ENCODE assay signal across 27 cellular contexts in the genomic region with DNA sequence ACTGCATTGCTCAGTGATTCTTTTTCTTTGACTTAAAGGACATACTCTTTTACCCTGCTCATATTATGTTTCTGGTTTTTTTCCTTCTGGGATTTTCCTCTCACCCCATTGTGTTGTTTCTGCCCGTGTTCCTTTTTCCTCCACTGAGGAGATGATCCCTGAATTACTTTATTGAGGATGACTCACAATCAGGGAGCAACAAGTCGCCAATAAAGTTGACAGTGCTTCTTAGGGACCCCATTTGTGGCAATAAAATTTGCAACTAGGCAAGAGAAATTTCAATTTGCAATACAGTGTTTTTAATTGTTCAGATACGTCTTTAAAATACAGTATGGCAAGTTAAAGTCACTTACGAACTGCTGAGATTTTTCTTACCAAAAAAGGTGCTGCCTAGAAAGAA.
"Had no signal": no experiment of that assay in that cellular context is flagged by ENCODE, and none has a peak within 500 bp of the region (broad histone marks: within the 10 kb centered on the region; RNA-seq: fewer than 3 reads in every experiment).

No MANE protein-coding gene starts in this region.

- H3K4me1 Mint-ChIP-seq: activated CD4-positive, alpha-beta memory T cell treated with anti-CD3 and anti-CD28 coated beads, Interleukin-2, amount 10 ng/mL, durations not matched to agents 7 days and 5 days; activated CD4-positive, alpha-beta T cell treated with anti-CD3 and anti-CD28 coated beads for 36 hours; activated naive CD4-positive, alpha-beta T cell treated with anti-CD3 and anti-CD28 coated beads, Interleukin-2, amount 10 ng/mL, durations not matched to agents 7 days and 5 days; activated naive CD8-positive, alpha-beta T cell treated with anti-CD3 and anti-CD28 coated beads for 36 hours; T-cell had no signal

- H3K27ac Mint-ChIP-seq: activated CD4-positive, alpha-beta memory T cell treated with anti-CD3 and anti-CD28 coated beads, Interleukin-2, amount 10 ng/mL, durations not matched to agents 7 days and 5 days; activated CD4-positive, alpha-beta T cell treated with anti-CD3 and anti-CD28 coated beads for 36 hours; activated naive CD4-positive, alpha-beta T cell treated with anti-CD3 and anti-CD28 coated beads, Interleukin-2, amount 10 ng/mL, durations not matched to agents 7 days and 5 days; activated naive CD8-positive, alpha-beta T cell treated with anti-CD3 and anti-CD28 coated beads for 36 hours; activated T-cell treated with anti-CD3 and anti-CD28 coated beads, Interleukin-2, amount 50 U/mL, for 72 hours; activated T-helper 2 cell treated with anti-CD3 and anti-CD28 coated beads, Interferon-gamma antibody, Interleukin-2, Interleukin-4, amounts not matched to agents 10 μg/mL and 5 μg/mL and 100 μg/mL, durations not matched to agents 14 hours and 24 hours and 36 hours; T-cell had no signal

- H3K27ac ChIP-seq: SK-N-MC, VCaP had no signal

- H3K9me3 Mint-ChIP-seq: activated CD4-positive, alpha-beta memory T cell treated with anti-CD3 and anti-CD28 coated beads, Interleukin-2, amount 10 ng/mL, durations not matched to agents 7 days and 5 days; activated naive CD8-positive, alpha-beta T cell treated with anti-CD3 and anti-CD28 coated beads for 36 hours; activated T-cell treated with anti-CD3 and anti-CD28 coated beads, Interleukin-2, amount 50 U/mL, for 72 hours; activated T-helper 2 cell treated with anti-CD3 and anti-CD28 coated beads, Interferon-gamma antibody, Interleukin-2, Interleukin-4, amounts not matched to agents 10 μg/mL and 5 μg/mL and 100 μg/mL, durations not matched to agents 14 hours and 24 hours and 36 hours; T-cell had no signal

- DNase-seq: activated CD4-positive, alpha-beta memory T cell treated with anti-CD3 and anti-CD28 coated beads, Interleukin-2, amount 10 ng/mL, durations not matched to agents 7 days and 5 days; activated CD4-positive, alpha-beta T cell treated with anti-CD3 and anti-CD28 coated beads for 36 hours; activated CD4-positive, alpha-beta T cell treated with anti-CD3 and anti-CD28 coated beads, Interleukin-2, amount 50 U/mL, for 1 hour; activated gamma-delta T cell treated with Interleukin-2 at 50 U/mL for 16 hours; activated naive CD4-positive, alpha-beta T cell treated with anti-CD3 and anti-CD28 coated beads, Interleukin-2, amount 10 ng/mL, durations not matched to agents 7 days and 5 days; activated naive CD8-positive, alpha-beta T cell treated with anti-CD3 and anti-CD28 coated beads for 36 hours; activated T-cell treated with anti-CD3 and anti-CD28 coated beads for 4 hours; activated T-cell treated with anti-CD3 and anti-CD28 coated beads, Interleukin-2, amount 50 U/mL, for 72 hours; cerebellar nuclear complex; Kasumi-1; KBM-7; NCI-H1092; NCI-H1417 treated with DMSO at 0.1 percent for 48 hours; NCI-H1694; NCI-H2029 treated with DMSO at 0.1 percent for 48 hours; NCI-H345; NCI-H510A; NCI-H526 treated with DMSO at 0.1 percent for 48 hours; NCI-H82; NK-92 treated with Interleukin-12 subunit alpha and Interleukin-12 subunit beta, amount 100 ng/mL, for 24 hours; SIG-M5; T-cell; T-helper 2 cell; T1000 had no signal

- ATAC-seq: activated CD4-positive, alpha-beta T cell treated with anti-CD3 and anti-CD28 coated beads for 36 hours; activated T-cell treated with anti-CD3 and anti-CD28 coated beads, Interleukin-2, amount 50 U/mL, for 72 hours; T-cell had no signal

- H3K27me3 Mint-ChIP-seq: activated CD4-positive, alpha-beta memory T cell treated with anti-CD3 and anti-CD28 coated beads, Interleukin-2, amount 10 ng/mL, durations not matched to agents 7 days and 5 days; activated CD4-positive, alpha-beta T cell treated with anti-CD3 and anti-CD28 coated beads for 36 hours; activated naive CD8-positive, alpha-beta T cell treated with anti-CD3 and anti-CD28 coated beads for 36 hours; T-cell had no signal

- H3K36me3 Mint-ChIP-seq: activated naive CD4-positive, alpha-beta T cell treated with anti-CD3 and anti-CD28 coated beads, Interleukin-2, amount 10 ng/mL, durations not matched to agents 7 days and 5 days; activated naive CD8-positive, alpha-beta T cell treated with anti-CD3 and anti-CD28 coated beads for 36 hours; T-cell had no signal

- H3K4me3 Mint-ChIP-seq: activated CD4-positive, alpha-beta memory T cell treated with anti-CD3 and anti-CD28 coated beads, Interleukin-2, amount 10 ng/mL, durations not matched to agents 7 days and 5 days; activated CD4-positive, alpha-beta T cell treated with anti-CD3 and anti-CD28 coated beads for 36 hours; activated naive CD4-positive, alpha-beta T cell treated with anti-CD3 and anti-CD28 coated beads, Interleukin-2, amount 10 ng/mL, durations not matched to agents 7 days and 5 days; activated naive CD8-positive, alpha-beta T cell treated with anti-CD3 and anti-CD28 coated beads for 36 hours; activated T-cell treated with anti-CD3 and anti-CD28 coated beads, Interleukin-2, amount 50 U/mL, for 72 hours; T-cell had no signal

- H3K4me3 ChIP-seq: SK-N-MC had no signal
